9 cellular contexts compared by ENCODE assay signal in the genomic region with DNA sequence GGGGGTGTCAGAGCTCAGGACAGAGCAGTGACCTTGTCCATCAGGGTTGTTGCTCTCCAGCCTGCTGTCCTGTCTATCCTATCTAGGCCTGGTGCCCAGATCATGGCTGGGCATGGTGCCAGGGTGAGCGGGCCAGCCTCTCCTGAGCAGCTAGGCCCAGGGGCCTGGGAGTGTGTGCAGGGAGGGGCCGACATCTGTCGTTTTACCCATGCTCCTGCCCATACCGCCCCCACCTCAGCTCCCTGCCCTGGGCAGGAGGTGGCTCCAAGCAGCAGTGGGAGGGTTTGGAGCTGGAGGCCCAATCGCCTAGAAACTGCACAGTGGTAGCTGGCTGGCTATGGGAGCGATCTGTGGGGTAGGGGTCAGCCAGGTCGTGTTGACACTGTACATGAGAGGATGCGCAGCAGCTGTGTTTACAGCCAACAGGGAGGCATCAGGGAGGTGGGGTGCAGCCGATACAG. TPM values are rescaled to one million over a fixed set of nuclear protein-coding genes. Genes with fewer than 3 reads are reported as not detected.
DNase-seq lines count a peak whose midpoint lies in the region; ATAC-seq lines count a peak whose summit lies in the region.
"Had no signal": no experiment of that assay in that cellular context is flagged by ENCODE, and none has a peak within 500 bp of the region (broad histone marks: within the 10 kb centered on the region; RNA-seq: fewer than 3 reads in every experiment).

No MANE protein-coding gene starts in this region.

- no peak overlapping the region for H3K4me3 ChIP-seq in H7 (ENCODE audit: insufficient read depth, low read depth, low read length)

- DNase-seq in H7 (peak; percentile 46), NCI-H524 (lab: John Stamatoyannopoulos, UW) (peak; percentile 96), globus pallidus (ENCODE audit: low spot score) (peak; percentile 36), sciatic nerve (ENCODE audit: low spot score) (peak; percentile 74), GOT3 (lab: John Stamatoyannopoulos, UW) (no peak), NCI-H1436 (lab: John Stamatoyannopoulos, UW) (no peak)
- no peak for DNase-seq in activated effector memory CD4-positive, alpha-beta T cell treated with anti-CD3 and anti-CD28 coated beads, Interleukin-2, amount 50 U/mL, for 16 hours
- DNase-seq: stimulated activated CD4-positive, alpha-beta T cell treated with anti-CD3 and anti-CD28 coated beads, Interleukin-15, amount 100 ng/mL, for 24 hours had no signal

- ATAC-seq in sciatic nerve, result peak; percentile 77
- ATAC-seq in HG03354 (IDR thresholded peaks at IDR 0.05; ENCODE audit: poor library complexity, severe bottlenecking, unreplicated experiment), result no peak

- H3K36me3 ChIP-seq in H7 (replicated peaks; ENCODE audit: control insufficient read depth, insufficient read depth, low read length), result no peaks in the 10 kb centered on the region

- H3K27me3 ChIP-seq in H7 (ENCODE audit: control insufficient read depth, insufficient read depth, low read length), result peaks cover 76% of the 10 kb centered on the region

- intact Hi-C loops in sciatic nerve (cut with DNase I), result no loop called here

RNA-seq across cellular contexts. Expression of gene INSRR, which starts 6.5 kb away (rescaled TPM):
- total RNA-seq in H7 (2014; rRNA removed; shearing (Covaris generic)), result not detected in 2 replicates
- 0.40 TPM for total RNA-seq in sciatic nerve

RNA-seq across cellular contexts. Expression of gene NTRK1, which starts 8.2 kb away (rescaled TPM):
- total RNA-seq in H7 (2014; rRNA removed; shearing (Covaris generic)), result 0.07 and 0.22 TPM in 2 replicates
- total RNA-seq in sciatic nerve, result 1.8 TPM

RNA-seq across cellular contexts. Expression of gene SH2D2A, which starts 35.8 kb away (rescaled TPM):
- 4.3 and 8.4 TPM in 2 replicates for total RNA-seq in H7 (2014; rRNA removed; shearing (Covaris generic))
- total RNA-seq in sciatic nerve, result 1.6 TPM

RNA-seq across cellular contexts. Expression of gene PEAR1, which starts 41.1 kb away (rescaled TPM):
- 1.2 and 1.8 TPM in 2 replicates for total RNA-seq in H7 (2014; rRNA removed; shearing (Covaris generic))
- 74.7 TPM for total RNA-seq in sciatic nerve

Comparison
In these comparisons a context has a peak if more than half of its experiments do, and no peak if none do; other contexts are left out.
1. DNase-seq: peak in H7 (single experiment), NCI-H524 (2 of 2), globus pallidus (single experiment) and sciatic nerve (single experiment); none in activated effector memory CD4-positive, alpha-beta T cell treated with anti-CD3 and anti-CD28 coated beads, Interleukin-2, amount 50 U/mL, for 16 hours (single experiment), GOT3 (single experiment) and NCI-H1436 (single experiment).